Comparison of ENCODE assay signal across 8 cellular contexts in the genomic region with DNA sequence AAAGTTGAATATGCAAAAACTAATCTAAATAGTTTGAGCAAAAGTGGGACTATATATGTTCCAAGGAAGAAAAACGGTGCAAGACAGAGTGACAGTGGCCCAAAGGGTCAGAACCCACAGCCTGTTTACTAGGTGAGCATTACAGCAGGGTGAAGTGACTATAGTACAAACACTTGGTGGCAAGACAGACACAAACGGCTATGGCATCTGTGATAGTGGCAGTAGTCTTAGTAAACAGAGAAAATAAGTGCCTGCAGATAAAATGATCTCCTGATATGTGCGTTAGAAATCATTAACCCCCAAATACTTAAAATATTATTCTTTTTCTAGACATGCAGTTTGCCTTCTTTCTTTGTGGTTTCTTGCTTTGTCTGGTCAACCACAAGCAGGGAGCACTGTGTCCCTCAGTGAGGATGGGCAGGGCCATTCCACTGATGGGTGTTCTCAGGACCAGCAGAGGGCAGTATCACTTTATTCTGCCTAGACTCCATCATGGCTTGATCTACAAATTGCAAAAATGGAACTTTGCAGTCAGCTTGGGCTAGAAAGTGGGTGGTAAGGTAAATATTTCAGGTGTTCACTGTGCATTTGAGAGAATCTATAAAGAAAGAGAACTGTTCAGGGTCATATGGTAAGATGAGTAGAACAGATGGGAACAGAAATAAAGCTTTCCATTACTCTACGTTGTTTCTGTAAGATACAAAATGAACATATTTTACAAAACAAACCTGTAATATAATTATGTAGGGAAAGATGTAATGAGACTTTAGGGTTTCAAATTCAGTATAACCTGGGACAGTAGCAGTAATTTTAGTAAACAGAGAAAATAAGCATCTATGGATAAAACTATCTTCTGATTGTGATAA.
DNase-seq lines count a peak whose midpoint lies in the region; ATAC-seq and TF ChIP-seq lines count a peak whose summit lies in the region.

No MANE protein-coding gene starts in this region.

- DNase-seq in activated gamma-delta T cell treated with Interleukin-2 at 50 U/mL for 16 hours (peak; percentile 23), activated gamma-delta T cell (lab: John Stamatoyannopoulos, UW) (no peak), NB4 (ENCODE audit: low read depth) (peak; percentile 81), T-helper 2 cell (peak in 3 of 5 experiments; percentile 4 to 71 (median 9)), brain microvascular endothelial cell (peak; percentile 82), kidney epithelial cell (ENCODE audit: low read depth) (peak; percentile 23)
- DNase-seq in stimulated activated CD4-positive, alpha-beta T cell treated with anti-CD3 and anti-CD28 coated beads, TNF-alpha, amount 100 ng/mL, for 48 hours (ENCODE audit: low read depth in 3 of 3) = peak; percentile 16 to 55 (median 24)

- peak; percentile 76 for ATAC-seq in HG02588 (IDR thresholded peaks at IDR 0.05; ENCODE audit: unreplicated experiment)

- H3K4me3 ChIP-seq in NB4 (ENCODE audit: low read depth, low read length) = no peak overlapping the region
- H3K4me3 ChIP-seq in brain microvascular endothelial cell (ENCODE audit: low read depth, low read length) = no peak overlapping the region
- no peak overlapping the region for H3K4me3 ChIP-seq in kidney epithelial cell (ENCODE audit: low read depth, low read length)

- H3K36me3 ChIP-seq in brain microvascular endothelial cell (replicated peaks) (no peaks in the 10 kb centered on the region), kidney epithelial cell (ENCODE audit: control insufficient read depth, insufficient read depth, low read length) (no peaks in the 10 kb centered on the region)

- in situ Hi-C loops in brain microvascular endothelial cell (cut with HindIII; ENCODE audit: low pct_ligation_motif_present, low sequenced_read_pairs) = no loop called here

- no peak for TF ChIP-seq POLR2A in NB4 (IDR thresholded peaks at IDR 0.05; ENCODE audit: extremely low read depth, insufficient read length)

- H3K27me3 ChIP-seq in brain microvascular endothelial cell (replicated peaks) = no peaks in the 10 kb centered on the region
- H3K27me3 ChIP-seq in kidney epithelial cell (ENCODE audit: control insufficient read depth, insufficient read depth, low read length) = no peaks in the 10 kb centered on the region

- TF ChIP-seq CTCF in NB4 (IDR thresholded peaks at IDR 0.05; ENCODE audit: low read depth, low read length) (peak; percentile 73), brain microvascular endothelial cell (IDR thresholded peaks at IDR 0.05; ENCODE audit: low read depth, low read length, missing control alignments) (peak; percentile 89), kidney epithelial cell (IDR thresholded peaks at IDR 0.05; ENCODE audit: insufficient read depth, low read length, poor library complexity, severe bottlenecking) (peak; percentile 73)

- H3K27ac ChIP-seq in brain microvascular endothelial cell = peak overlapping the region; percentile 64
